ENCODE assay signal across 8 cellular contexts in the genomic region with DNA sequence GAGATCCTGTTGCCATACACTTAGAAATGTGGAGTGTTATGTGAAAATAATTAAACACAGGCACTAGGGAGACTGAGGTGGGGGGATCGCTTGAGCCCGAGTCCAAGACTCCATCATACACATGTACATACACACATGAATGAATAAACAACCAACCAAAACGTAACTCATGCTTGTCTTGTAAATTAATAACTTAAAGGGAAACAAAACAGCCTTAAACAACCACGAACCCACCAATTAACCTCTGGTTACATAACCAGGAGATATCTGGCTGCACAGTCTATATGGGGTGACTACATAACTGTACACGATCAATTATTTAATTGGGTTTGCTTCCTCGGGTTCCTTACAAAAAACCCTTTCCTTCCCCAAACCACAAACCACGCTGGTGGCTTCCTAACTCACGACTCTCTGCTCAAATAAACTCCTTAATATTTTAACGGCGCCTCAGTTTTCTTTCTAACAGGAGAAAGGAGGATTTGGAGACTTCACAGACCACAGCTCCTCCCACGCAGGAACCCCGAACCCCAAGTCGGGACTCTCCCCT. TPM values are rescaled to one million over a fixed set of nuclear protein-coding genes. Genes with fewer than 3 reads are reported as not detected.
DNase-seq lines count a peak whose midpoint lies in the region; ATAC-seq lines count a peak whose summit lies in the region.

No MANE protein-coding gene starts in this region.

- H3K27ac Mint-ChIP-seq in T-helper 2 cell treated with Interferon-gamma antibody and Interleukin-4, amounts not matched to agents 5 μg/mL and 100 μg/mL, for 36 hours, result peak overlapping the region; percentile 22

- no peaks in the 10 kb centered on the region for H3K27me3 ChIP-seq in rectal smooth muscle tissue (ENCODE audit: control insufficient read depth, insufficient read depth, low read length)

- peaks cover 29% of the 10 kb centered on the region for H3K9me3 Mint-ChIP-seq in T-helper 2 cell treated with Interferon-gamma antibody and Interleukin-4, amounts not matched to agents 5 μg/mL and 100 μg/mL, for 36 hours

- DNase-seq in DMS 273 (lab: John Stamatoyannopoulos, UW; ENCODE audit: unreplicated experiment) (peak; percentile 39), DMS 273 treated with DMSO at 0.1 percent for 48 hours (lab: John Stamatoyannopoulos, UW) (no peak), foreskin melanocyte (peak; percentile 8), HK-2 (ENCODE audit: unreplicated experiment) (no peak), posterior vena cava (ENCODE audit: low spot score) (no peak)
- DNase-seq in T-helper 2 cell treated with Interferon-gamma antibody and Interleukin-4, amounts not matched to agents 5 μg/mL and 100 μg/mL, for 36 hours (ENCODE audit: low spot score), result no peak

- H3K36me3 Mint-ChIP-seq in T-helper 2 cell treated with Interferon-gamma antibody and Interleukin-4, amounts not matched to agents 5 μg/mL and 100 μg/mL, for 36 hours (ENCODE audit: low read depth), result peaks cover 21% of the 10 kb centered on the region

- H3K4me1 Mint-ChIP-seq in T-helper 2 cell treated with Interferon-gamma antibody and Interleukin-4, amounts not matched to agents 5 μg/mL and 100 μg/mL, for 36 hours (ENCODE audit: low read depth), result peaks cover 12% of the 10 kb centered on the region

- intact Hi-C loops in posterior vena cava (cut with DNase I), result no loop called here

- peak overlapping the region; percentile 93 for H3K4me3 ChIP-seq in rectal smooth muscle tissue (ENCODE audit: low read length)

- H3K27ac ChIP-seq in rectal smooth muscle tissue (ENCODE audit: low read depth, low read length), result peak overlapping the region; percentile 67

- H3K36me3 ChIP-seq in rectal smooth muscle tissue (ENCODE audit: control insufficient read depth, insufficient read depth, low read length), result no peaks in the 10 kb centered on the region

- H3K4me3 Mint-ChIP-seq in T-helper 2 cell treated with Interferon-gamma antibody and Interleukin-4, amounts not matched to agents 5 μg/mL and 100 μg/mL, for 36 hours, result peak overlapping the region; percentile 91

- peak; percentile 3 for ATAC-seq in HG02970 (IDR thresholded peaks at IDR 0.05; ENCODE audit: low FRiP score, unreplicated experiment)

- H3K9ac ChIP-seq in rectal smooth muscle tissue (ENCODE audit: low read length), result peak overlapping the region; percentile 50

- H3K4me1 ChIP-seq in rectal smooth muscle tissue (ENCODE audit: control insufficient read depth, insufficient read depth, low read length), result no peaks in the 10 kb centered on the region

- peaks cover 1% of the 10 kb centered on the region for H3K27me3 Mint-ChIP-seq in T-helper 2 cell treated with Interferon-gamma antibody and Interleukin-4, amounts not matched to agents 5 μg/mL and 100 μg/mL, for 36 hours (ENCODE audit: low read depth)

RNA-seq across cellular contexts. Expression of gene ZNF670, which starts 0.8 kb away (rescaled TPM):
- 1 to 10 TPM; 3.3 to 3.9 TPM for total RNA-seq in posterior vena cava

RNA-seq across cellular contexts. Expression of gene ZNF669, which starts 26.3 kb away (rescaled TPM):
- total RNA-seq in posterior vena cava, result 1 to 10 TPM; 5.7 to 6.4 TPM

Comparison
In these comparisons a context has a peak if more than half of its experiments do, and no peak if none do; other contexts are left out.
1. DNase-seq: peak in DMS 273 (single experiment) and foreskin melanocyte (single experiment); none in DMS 273 treated with DMSO at 0.1 percent for 48 hours (single experiment), T-helper 2 cell treated with Interferon-gamma antibody and Interleukin-4, amounts not matched to agents 5 μg/mL and 100 μg/mL, for 36 hours (single experiment), HK-2 (single experiment) and posterior vena cava (single experiment).